ENCODE assay signal across 1 cellular context in the genomic region with DNA sequence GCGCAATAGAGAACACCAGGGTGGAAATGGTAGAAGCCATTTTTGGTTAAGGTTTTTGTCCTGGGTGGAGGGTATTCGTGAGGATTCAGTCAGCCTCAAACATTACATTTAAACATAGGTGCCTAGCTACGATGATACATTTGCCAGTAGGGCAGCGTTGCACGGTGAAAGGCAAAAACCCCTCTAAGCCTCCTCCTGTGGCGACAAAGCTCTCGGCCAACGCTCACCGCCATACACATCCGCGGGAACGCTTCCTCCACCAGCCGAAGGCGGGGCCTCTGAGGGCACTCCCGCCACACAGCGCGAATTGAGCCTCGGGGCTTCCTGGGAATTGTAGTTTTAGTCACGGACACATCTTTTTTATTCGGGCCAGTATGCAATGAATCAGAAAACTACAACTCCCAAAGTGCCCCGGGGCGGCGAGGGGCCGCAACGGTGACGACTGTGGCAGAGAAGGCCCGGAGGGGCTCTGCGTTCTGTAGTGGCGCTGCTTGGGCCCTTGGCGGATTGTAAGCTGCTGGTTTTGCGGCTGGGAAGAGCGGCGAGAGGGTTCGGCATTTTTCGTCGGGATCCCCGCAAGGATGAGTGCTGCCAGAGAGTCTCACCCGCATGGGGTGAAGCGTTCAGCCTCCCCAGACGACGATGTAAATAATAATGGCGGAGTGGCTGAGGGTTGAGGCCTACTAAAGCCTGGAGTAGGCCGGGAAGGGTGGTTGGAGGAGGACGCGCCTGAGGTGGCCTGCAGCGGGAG.
A peak's percentile ranks its signal among the peaks of the same experiment; 100 is the strongest.
TF ChIP-seq lines count a peak whose summit lies in the region.

A gene (plus strand): TSS at position 450 of the 751 bp plus-strand sequence. CDS start 132 bp downstream, at position 582.

TF ChIP-seq in HepG2, 621 proteins besides CTCF, POLR2A, EP300 and RAD21 (continued from another document and continues in another):
- TF ChIP-seq SIN3A (IDR thresholded peaks at IDR 0.05; ENCODE audit: borderline replicate concordance, low read depth, low read length) (peak; percentile 67; the same call in 1 of the 2 replicates), MAFF (IDR thresholded peaks at IDR 0.05; ENCODE audit: low read depth, low read length) (no peak), KDM4B (CRISPR knock-in tag; IDR thresholded peaks at IDR 0.05) (no peak), XBP1 (CRISPR knock-in tag; IDR thresholded peaks at IDR 0.05) (peak; percentile 53; the same call in 1 of the 2 replicates), ZNF432 (CRISPR knock-in tag; IDR thresholded peaks at IDR 0.05; ENCODE audit: borderline replicate concordance) (0 out of 2 replicates have a peak, but pooled peaks have one; percentile 42), KAT7 (CRISPR knock-in tag; IDR thresholded peaks at IDR 0.05; ENCODE audit: borderline replicate concordance) (0 out of 2 replicates have a peak, but pooled peaks have one; percentile 77), ZNF230 (CRISPR knock-in tag; IDR thresholded peaks at IDR 0.05) (no peak), KLF11 (CRISPR knock-in tag; IDR thresholded peaks at IDR 0.05) (peak; percentile 56; the same call in 1 of the 2 replicates), DNMT1 (CRISPR knock-in tag; IDR thresholded peaks at IDR 0.05) (no peak), SPEN (CRISPR knock-in tag; IDR thresholded peaks at IDR 0.05; ENCODE audit: low read depth) (peak; percentile 98; the same call in 1 of the 2 replicates), ETV6 (CRISPR knock-in tag; conservative IDR thresholded peaks at IDR 0.05) (peak; percentile 16), ISL2 (CRISPR knock-in tag; IDR thresholded peaks at IDR 0.05) (no peak), BRCA1 (CRISPR knock-in tag; IDR thresholded peaks at IDR 0.05) (peak; percentile 21; the same call in 1 of the 2 replicates), ZNF792 (CRISPR knock-in tag; IDR thresholded peaks at IDR 0.05) (0 out of 2 replicates have a peak, but pooled peaks have one; percentile 29), THYN1 (CRISPR knock-in tag; IDR thresholded peaks at IDR 0.05; ENCODE audit: borderline replicate concordance, low read depth) (no peak), ZNF850 (CRISPR knock-in tag; conservative IDR thresholded peaks at IDR 0.05) (peak; percentile 91; the same call in 1 of the 2 replicates), RBFOX2 (IDR thresholded peaks at IDR 0.05; ENCODE audit: low read depth, low read length) (peak; percentile 92), ZNF180 (CRISPR knock-in tag; IDR thresholded peaks at IDR 0.05; ENCODE audit: borderline replicate concordance, low read depth) (no peak), ATM (IDR thresholded peaks at IDR 0.05; ENCODE audit: borderline replicate concordance) (no peak), ZNF34 (CRISPR knock-in tag; IDR thresholded peaks at IDR 0.05; ENCODE audit: borderline replicate concordance) (peak; percentile 83; the same call in 1 of the 2 replicates), ZNF761 (CRISPR knock-in tag; conservative IDR thresholded peaks at IDR 0.05) (peak; percentile 85; the same call in 1 of the 2 replicates), TRIM24 (CRISPR knock-in tag; IDR thresholded peaks at IDR 0.05) (no peak), KDM1A (CRISPR knock-in tag; IDR thresholded peaks at IDR 0.05) (no peak), ZNF660 (CRISPR knock-in tag; IDR thresholded peaks at IDR 0.05; ENCODE audit: borderline replicate concordance, low read depth) (no peak), MTF2 (CRISPR knock-in tag; IDR thresholded peaks at IDR 0.05; ENCODE audit: borderline replicate concordance) (no peak), SUZ12 (IDR thresholded peaks at IDR 0.05; ENCODE audit: low read depth, low read length) (peak; percentile 92), ZNF235 (CRISPR knock-in tag; IDR thresholded peaks at IDR 0.05; ENCODE audit: borderline replicate concordance) (peak; percentile 41; the same call in 1 of the 2 replicates), ARID2 (CRISPR knock-in tag; IDR thresholded peaks at IDR 0.05; ENCODE audit: borderline replicate concordance) (no peak), ZNF234 (CRISPR knock-in tag; conservative IDR thresholded peaks at IDR 0.05) (peak; percentile 13; the same call in 1 of the 2 replicates), PAWR (CRISPR knock-in tag; IDR thresholded peaks at IDR 0.05; ENCODE audit: borderline replicate concordance) (no peak), FOXK1 (CRISPR knock-in tag; IDR thresholded peaks at IDR 0.05; ENCODE audit: borderline replicate concordance, low read depth) (peak; percentile 47), ZNF703 (CRISPR knock-in tag; IDR thresholded peaks at IDR 0.05; ENCODE audit: borderline replicate concordance) (peak; percentile 31; the same call in 1 of the 2 replicates), DR1 (CRISPR knock-in tag; IDR thresholded peaks at IDR 0.05) (peak; percentile 89; the same call in 1 of the 2 replicates), TARDBP (CRISPR knock-in tag; IDR thresholded peaks at IDR 0.05) (peak; percentile 23; the same call in 1 of the 2 replicates), RFX3 (CRISPR knock-in tag; IDR thresholded peaks at IDR 0.05) (no peak), YEATS2 (CRISPR knock-in tag; IDR thresholded peaks at IDR 0.05; ENCODE audit: borderline replicate concordance) (peak; percentile 85), GTF2F1 (IDR thresholded peaks at IDR 0.05; ENCODE audit: low read length) (0 out of 2 replicates have a peak, but pooled peaks have one; percentile 70), JDP2 (CRISPR knock-in tag; IDR thresholded peaks at IDR 0.05; ENCODE audit: borderline replicate concordance) (no peak), U2AF1 (optimal IDR thresholded peaks at IDR 0.05; ENCODE audit: low read depth, low read length) (peak; percentile 41), GABPB1 (CRISPR knock-in tag; IDR thresholded peaks at IDR 0.05) (peak; percentile 80), ZNF138 (CRISPR knock-in tag; IDR thresholded peaks at IDR 0.05; ENCODE audit: low read depth) (peak; percentile 85; the same call in 1 of the 2 replicates), ZNF367 (CRISPR knock-in tag; IDR thresholded peaks at IDR 0.05; ENCODE audit: borderline replicate concordance) (no peak), SOX5 (CRISPR knock-in tag; IDR thresholded peaks at IDR 0.05; ENCODE audit: borderline replicate concordance) (no peak)
- TF ChIP-seq, protein P1, sequence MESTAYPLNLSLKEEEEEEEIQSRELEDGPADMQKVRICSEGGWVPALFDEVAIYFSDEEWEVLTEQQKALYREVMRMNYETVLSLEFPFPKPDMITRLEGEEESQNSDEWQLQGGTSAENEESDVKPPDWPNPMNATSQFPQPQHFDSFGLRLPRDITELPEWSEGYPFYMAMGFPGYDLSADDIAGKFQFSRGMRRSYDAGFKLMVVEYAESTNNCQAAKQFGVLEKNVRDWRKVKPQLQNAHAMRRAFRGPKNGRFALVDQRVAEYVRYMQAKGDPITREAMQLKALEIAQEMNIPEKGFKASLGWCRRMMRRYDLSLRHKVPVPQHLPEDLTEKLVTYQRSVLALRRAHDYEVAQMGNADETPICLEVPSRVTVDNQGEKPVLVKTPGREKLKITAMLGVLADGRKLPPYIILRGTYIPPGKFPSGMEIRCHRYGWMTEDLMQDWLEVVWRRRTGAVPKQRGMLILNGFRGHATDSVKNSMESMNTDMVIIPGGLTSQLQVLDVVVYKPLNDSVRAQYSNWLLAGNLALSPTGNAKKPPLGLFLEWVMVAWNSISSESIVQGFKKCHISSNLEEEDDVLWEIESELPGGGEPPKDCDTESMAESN (CRISPR knock-in tag; conservative IDR thresholded peaks at IDR 0.05): peak; percentile 58
- TF ChIP-seq, protein P2, sequence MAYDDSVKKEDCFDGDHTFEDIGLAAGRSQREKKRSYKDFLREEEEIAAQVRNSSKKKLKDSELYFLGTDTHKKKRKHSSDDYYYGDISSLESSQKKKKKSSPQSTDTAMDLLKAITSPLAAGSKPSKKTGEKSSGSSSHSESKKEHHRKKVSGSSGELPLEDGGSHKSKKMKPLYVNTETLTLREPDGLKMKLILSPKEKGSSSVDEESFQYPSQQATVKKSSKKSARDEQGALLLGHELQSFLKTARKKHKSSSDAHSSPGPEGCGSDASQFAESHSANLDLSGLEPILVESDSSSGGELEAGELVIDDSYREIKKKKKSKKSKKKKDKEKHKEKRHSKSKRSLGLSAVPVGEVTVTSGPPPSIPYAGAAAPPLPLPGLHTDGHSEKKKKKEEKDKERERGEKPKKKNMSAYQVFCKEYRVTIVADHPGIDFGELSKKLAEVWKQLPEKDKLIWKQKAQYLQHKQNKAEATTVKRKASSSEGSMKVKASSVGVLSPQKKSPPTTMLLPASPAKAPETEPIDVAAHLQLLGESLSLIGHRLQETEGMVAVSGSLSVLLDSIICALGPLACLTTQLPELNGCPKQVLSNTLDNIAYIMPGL (CRISPR knock-in tag; IDR thresholded peaks at IDR 0.05; ENCODE audit: borderline replicate concordance in 1 of 2, low read depth in 1 of 2): peak; percentile 64 to 94
- TF ChIP-seq, protein P3, sequence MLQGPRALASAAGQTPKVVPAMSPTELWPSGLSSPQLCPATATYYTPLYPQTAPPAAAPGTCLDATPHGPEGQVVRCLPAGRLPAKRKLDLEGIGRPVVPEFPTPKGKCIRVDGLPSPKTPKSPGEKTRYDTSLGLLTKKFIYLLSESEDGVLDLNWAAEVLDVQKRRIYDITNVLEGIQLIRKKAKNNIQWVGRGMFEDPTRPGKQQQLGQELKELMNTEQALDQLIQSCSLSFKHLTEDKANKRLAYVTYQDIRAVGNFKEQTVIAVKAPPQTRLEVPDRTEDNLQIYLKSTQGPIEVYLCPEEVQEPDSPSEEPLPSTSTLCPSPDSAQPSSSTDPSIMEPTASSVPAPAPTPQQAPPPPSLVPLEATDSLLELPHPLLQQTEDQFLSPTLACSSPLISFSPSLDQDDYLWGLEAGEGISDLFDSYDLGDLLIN (CRISPR knock-in tag; IDR thresholded peaks at IDR 0.05; ENCODE audit: borderline replicate concordance): 0 out of 2 replicates have a peak, but pooled peaks have one; percentile 50
- TF ChIP-seq, protein P4, sequence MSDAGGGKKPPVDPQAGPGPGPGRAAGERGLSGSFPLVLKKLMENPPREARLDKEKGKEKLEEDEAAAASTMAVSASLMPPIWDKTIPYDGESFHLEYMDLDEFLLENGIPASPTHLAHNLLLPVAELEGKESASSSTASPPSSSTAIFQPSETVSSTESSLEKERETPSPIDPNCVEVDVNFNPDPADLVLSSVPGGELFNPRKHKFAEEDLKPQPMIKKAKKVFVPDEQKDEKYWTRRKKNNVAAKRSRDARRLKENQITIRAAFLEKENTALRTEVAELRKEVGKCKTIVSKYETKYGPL (CRISPR knock-in tag; IDR thresholded peaks at IDR 0.05): 0 out of 2 replicates have a peak, but pooled peaks have one; percentile 38
- TF ChIP-seq, protein P5, sequence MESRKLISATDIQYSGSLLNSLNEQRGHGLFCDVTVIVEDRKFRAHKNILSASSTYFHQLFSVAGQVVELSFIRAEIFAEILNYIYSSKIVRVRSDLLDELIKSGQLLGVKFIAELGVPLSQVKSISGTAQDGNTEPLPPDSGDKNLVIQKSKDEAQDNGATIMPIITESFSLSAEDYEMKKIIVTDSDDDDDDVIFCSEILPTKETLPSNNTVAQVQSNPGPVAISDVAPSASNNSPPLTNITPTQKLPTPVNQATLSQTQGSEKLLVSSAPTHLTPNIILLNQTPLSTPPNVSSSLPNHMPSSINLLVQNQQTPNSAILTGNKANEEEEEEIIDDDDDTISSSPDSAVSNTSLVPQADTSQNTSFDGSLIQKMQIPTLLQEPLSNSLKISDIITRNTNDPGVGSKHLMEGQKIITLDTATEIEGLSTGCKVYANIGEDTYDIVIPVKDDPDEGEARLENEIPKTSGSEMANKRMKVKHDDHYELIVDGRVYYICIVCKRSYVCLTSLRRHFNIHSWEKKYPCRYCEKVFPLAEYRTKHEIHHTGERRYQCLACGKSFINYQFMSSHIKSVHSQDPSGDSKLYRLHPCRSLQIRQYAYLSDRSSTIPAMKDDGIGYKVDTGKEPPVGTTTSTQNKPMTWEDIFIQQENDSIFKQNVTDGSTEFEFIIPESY (CRISPR knock-in tag; IDR thresholded peaks at IDR 0.05): no peak
- TF ChIP-seq, protein P6, sequence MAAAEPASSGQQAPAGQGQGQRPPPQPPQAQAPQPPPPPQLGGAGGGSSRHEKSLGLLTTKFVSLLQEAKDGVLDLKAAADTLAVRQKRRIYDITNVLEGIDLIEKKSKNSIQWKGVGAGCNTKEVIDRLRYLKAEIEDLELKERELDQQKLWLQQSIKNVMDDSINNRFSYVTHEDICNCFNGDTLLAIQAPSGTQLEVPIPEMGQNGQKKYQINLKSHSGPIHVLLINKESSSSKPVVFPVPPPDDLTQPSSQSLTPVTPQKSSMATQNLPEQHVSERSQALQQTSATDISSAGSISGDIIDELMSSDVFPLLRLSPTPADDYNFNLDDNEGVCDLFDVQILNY (CRISPR knock-in tag; conservative IDR thresholded peaks at IDR 0.05): peak; percentile 66; the same call in 1 of the 2 replicates
- TF ChIP-seq, protein P7, sequence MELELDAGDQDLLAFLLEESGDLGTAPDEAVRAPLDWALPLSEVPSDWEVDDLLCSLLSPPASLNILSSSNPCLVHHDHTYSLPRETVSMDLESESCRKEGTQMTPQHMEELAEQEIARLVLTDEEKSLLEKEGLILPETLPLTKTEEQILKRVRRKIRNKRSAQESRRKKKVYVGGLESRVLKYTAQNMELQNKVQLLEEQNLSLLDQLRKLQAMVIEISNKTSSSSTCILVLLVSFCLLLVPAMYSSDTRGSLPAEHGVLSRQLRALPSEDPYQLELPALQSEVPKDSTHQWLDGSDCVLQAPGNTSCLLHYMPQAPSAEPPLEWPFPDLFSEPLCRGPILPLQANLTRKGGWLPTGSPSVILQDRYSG (CRISPR knock-in tag; IDR thresholded peaks at IDR 0.05): peak; percentile 89; the same call in 1 of the 2 replicates
- TF ChIP-seq, protein P8, sequence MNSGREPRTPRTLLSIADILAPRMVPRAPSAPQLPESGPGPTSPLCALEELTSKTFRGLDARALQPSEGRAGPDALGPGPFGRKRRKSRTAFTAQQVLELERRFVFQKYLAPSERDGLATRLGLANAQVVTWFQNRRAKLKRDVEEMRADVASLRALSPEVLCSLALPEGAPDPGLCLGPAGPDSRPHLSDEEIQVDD (CRISPR knock-in tag; IDR thresholded peaks at IDR 0.05; ENCODE audit: borderline replicate concordance): 0 out of 2 replicates have a peak, but pooled peaks have one; percentile 28
- TF ChIP-seq, protein P9, sequence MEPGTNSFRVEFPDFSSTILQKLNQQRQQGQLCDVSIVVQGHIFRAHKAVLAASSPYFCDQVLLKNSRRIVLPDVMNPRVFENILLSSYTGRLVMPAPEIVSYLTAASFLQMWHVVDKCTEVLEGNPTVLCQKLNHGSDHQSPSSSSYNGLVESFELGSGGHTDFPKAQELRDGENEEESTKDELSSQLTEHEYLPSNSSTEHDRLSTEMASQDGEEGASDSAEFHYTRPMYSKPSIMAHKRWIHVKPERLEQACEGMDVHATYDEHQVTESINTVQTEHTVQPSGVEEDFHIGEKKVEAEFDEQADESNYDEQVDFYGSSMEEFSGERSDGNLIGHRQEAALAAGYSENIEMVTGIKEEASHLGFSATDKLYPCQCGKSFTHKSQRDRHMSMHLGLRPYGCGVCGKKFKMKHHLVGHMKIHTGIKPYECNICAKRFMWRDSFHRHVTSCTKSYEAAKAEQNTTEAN (CRISPR knock-in tag; conservative IDR thresholded peaks at IDR 0.05): peak; percentile 47; the same call in 1 of the 2 replicates
- TF ChIP-seq, protein P10, sequence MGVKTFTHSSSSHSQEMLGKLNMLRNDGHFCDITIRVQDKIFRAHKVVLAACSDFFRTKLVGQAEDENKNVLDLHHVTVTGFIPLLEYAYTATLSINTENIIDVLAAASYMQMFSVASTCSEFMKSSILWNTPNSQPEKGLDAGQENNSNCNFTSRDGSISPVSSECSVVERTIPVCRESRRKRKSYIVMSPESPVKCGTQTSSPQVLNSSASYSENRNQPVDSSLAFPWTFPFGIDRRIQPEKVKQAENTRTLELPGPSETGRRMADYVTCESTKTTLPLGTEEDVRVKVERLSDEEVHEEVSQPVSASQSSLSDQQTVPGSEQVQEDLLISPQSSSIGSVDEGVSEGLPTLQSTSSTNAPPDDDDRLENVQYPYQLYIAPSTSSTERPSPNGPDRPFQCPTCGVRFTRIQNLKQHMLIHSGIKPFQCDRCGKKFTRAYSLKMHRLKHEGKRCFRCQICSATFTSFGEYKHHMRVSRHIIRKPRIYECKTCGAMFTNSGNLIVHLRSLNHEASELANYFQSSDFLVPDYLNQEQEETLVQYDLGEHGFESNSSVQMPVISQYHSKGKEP (CRISPR knock-in tag; IDR thresholded peaks at IDR 0.05): no peak
